In genomic region chr7:51244053-51244452, GRCh38 we compare ENCODE assay signal across 32 cellular contexts.
"Had no signal": no experiment of that assay in that cellular context is flagged by ENCODE, and none has a peak within 500 bp of the region (broad histone marks: within the 10 kb centered on the region; RNA-seq: fewer than 3 reads in every experiment).

No MANE protein-coding gene starts in this region.

- ATAC-seq: activated CD8-positive, alpha-beta T cell treated with anti-CD3 and anti-CD28 coated beads for 36 hours; activated T-cell treated with anti-CD3 and anti-CD28 coated beads, Interleukin-2, amount 50 U/mL, for 4 hours; K562; PC-3 had no signal

- H3K36me3 Mint-ChIP-seq: activated naive CD8-positive, alpha-beta T cell had no signal

- H3K4me1 Mint-ChIP-seq: activated CD4-positive, alpha-beta T cell treated with anti-CD3 and anti-CD28 coated beads, Interleukin-2, amount 10 ng/mL, durations not matched to agents 24 days and 14 days; activated naive CD8-positive, alpha-beta T cell treated with anti-CD3 and anti-CD28 coated beads, Interleukin-2, amount 50 U/mL, for 24 hours had no signal

- H3K4me3 Mint-ChIP-seq: activated CD4-positive, alpha-beta T cell treated with anti-CD3 and anti-CD28 coated beads, Interleukin-2, amount 10 ng/mL, durations not matched to agents 24 days and 14 days; activated CD8-positive, alpha-beta T cell treated with anti-CD3 and anti-CD28 coated beads for 36 hours; activated naive CD4-positive, alpha-beta T cell treated with anti-CD3 and anti-CD28 coated beads for 36 hours; activated naive CD8-positive, alpha-beta T cell; activated naive CD8-positive, alpha-beta T cell treated with anti-CD3 and anti-CD28 coated beads, Interleukin-2, amount 50 U/mL, for 24 hours; activated T-cell treated with anti-CD3 and anti-CD28 coated beads, Interleukin-2, amount 50 U/mL, for 4 hours; activated T-helper 1 cell treated with anti-CD3 and anti-CD28 coated beads, Interleukin-12 subunit alpha, Interleukin-12 subunit beta, Interleukin-2, Interleukin-4 antibody, amounts not matched to agents 30 ng/mL and 10 ng/mL and 1 ng/mL, durations not matched to agents 14 hours and 24 hours and 36 hours; T-helper 1 cell treated with Interleukin-12 subunit alpha and Interleukin-12 subunit beta and Interleukin-4 antibody, amounts not matched to agents 30 μg/mL and 1 μg/mL, for 36 hours; T-helper 2 cell treated with Interferon-gamma antibody and Interleukin-4, amounts not matched to agents 5 μg/mL and 100 μg/mL, for 36 hours had no signal

- H3K27ac Mint-ChIP-seq: activated CD4-positive, alpha-beta T cell treated with anti-CD3 and anti-CD28 coated beads, Interleukin-2, amount 10 ng/mL, durations not matched to agents 24 days and 14 days; activated CD8-positive, alpha-beta T cell treated with anti-CD3 and anti-CD28 coated beads for 36 hours; activated naive CD4-positive, alpha-beta T cell treated with anti-CD3 and anti-CD28 coated beads for 36 hours; activated naive CD8-positive, alpha-beta T cell; activated naive CD8-positive, alpha-beta T cell treated with anti-CD3 and anti-CD28 coated beads, Interleukin-2, amount 50 U/mL, for 24 hours; activated T-helper 1 cell treated with anti-CD3 and anti-CD28 coated beads, Interleukin-12 subunit alpha, Interleukin-12 subunit beta, Interleukin-2, Interleukin-4 antibody, amounts not matched to agents 30 ng/mL and 10 ng/mL and 1 ng/mL, durations not matched to agents 14 hours and 24 hours and 36 hours; T-helper 1 cell treated with Interleukin-12 subunit alpha and Interleukin-12 subunit beta and Interleukin-4 antibody, amounts not matched to agents 30 μg/mL and 1 μg/mL, for 36 hours; T-helper 2 cell treated with Interferon-gamma antibody and Interleukin-4, amounts not matched to agents 5 μg/mL and 100 μg/mL, for 36 hours had no signal

- DNase-seq: activated CD4-positive, alpha-beta T cell treated with anti-CD3 and anti-CD28 coated beads, Interleukin-2, amount 10 ng/mL, durations not matched to agents 24 days and 14 days; activated CD4-positive, alpha-beta T cell treated with anti-CD3 and anti-CD28 coated beads, Interleukin-2, amount 50 U/mL, for 4 hours; activated CD8-positive, alpha-beta T cell treated with anti-CD3 and anti-CD28 coated beads for 36 hours; activated gamma-delta T cell treated with Interleukin-2 at 50 U/mL for 16 hours; activated naive CD4-positive, alpha-beta T cell treated with anti-CD3 and anti-CD28 coated beads for 36 hours; activated naive CD8-positive, alpha-beta T cell treated with anti-CD3 and anti-CD28 coated beads, Interleukin-2, amount 50 U/mL, for 24 hours; activated T-cell treated with anti-CD3 and anti-CD28 coated beads for 4 hours; activated T-cell treated with anti-CD3 and anti-CD28 coated beads, Interleukin-2, amount 50 U/mL, for 4 hours; aorta; brain microvascular endothelial cell; central memory CD4-positive, alpha-beta T cell; IMR-90; NCI-H1092 treated with DMSO at 0.1 percent for 48 hours; NCI-H1417; NCI-H146; NCI-H187; NCI-H2029 treated with DMSO at 0.1 percent for 48 hours; NCI-H2107; NCI-H2171; NCI-H2227 treated with DMSO at 0.1 percent for 48 hours; NCI-H446; NCI-H510A treated with DMSO at 0.1 percent for 48 hours; NCI-H526 treated with DMSO at 0.1 percent for 48 hours; NCI-H774; PC-3; Right ventricle myocardium superior; SJCRH30 had no signal

- H3K27me3 Mint-ChIP-seq: activated CD8-positive, alpha-beta T cell treated with anti-CD3 and anti-CD28 coated beads for 36 hours; activated naive CD8-positive, alpha-beta T cell had no signal

- H3K9me3 Mint-ChIP-seq: activated CD4-positive, alpha-beta T cell treated with anti-CD3 and anti-CD28 coated beads, Interleukin-2, amount 10 ng/mL, durations not matched to agents 24 days and 14 days; activated CD8-positive, alpha-beta T cell treated with anti-CD3 and anti-CD28 coated beads for 36 hours; activated naive CD4-positive, alpha-beta T cell treated with anti-CD3 and anti-CD28 coated beads for 36 hours; activated naive CD8-positive, alpha-beta T cell treated with anti-CD3 and anti-CD28 coated beads, Interleukin-2, amount 50 U/mL, for 24 hours; activated T-cell treated with anti-CD3 and anti-CD28 coated beads, Interleukin-2, amount 50 U/mL, for 4 hours; activated T-helper 1 cell treated with anti-CD3 and anti-CD28 coated beads, Interleukin-12 subunit alpha, Interleukin-12 subunit beta, Interleukin-2, Interleukin-4 antibody, amounts not matched to agents 30 ng/mL and 10 ng/mL and 1 ng/mL, durations not matched to agents 14 hours and 24 hours and 36 hours; T-helper 1 cell treated with Interleukin-12 subunit alpha and Interleukin-12 subunit beta and Interleukin-4 antibody, amounts not matched to agents 30 μg/mL and 1 μg/mL, for 36 hours; T-helper 2 cell treated with Interferon-gamma antibody and Interleukin-4, amounts not matched to agents 5 μg/mL and 100 μg/mL, for 36 hours had no signal
